In genomic region chr5:140141241-140141640, GRCh38 we compare ENCODE assay signal across 20 cellular contexts. TPM values are rescaled to one million over a fixed set of nuclear protein-coding genes. Genes with fewer than 3 reads are reported as not detected.
DNase-seq lines count a peak whose midpoint lies in the region; ATAC-seq and TF ChIP-seq lines count a peak whose summit lies in the region.
"Had no signal": no experiment of that assay in that cellular context is flagged by ENCODE, and none has a peak within 500 bp of the region (broad histone marks: within the 10 kb centered on the region; RNA-seq: fewer than 3 reads in every experiment).

No MANE protein-coding gene starts in this region.

- intact Hi-C loops in gastrocnemius medialis (cut with DNase I; ENCODE audit: low total_unique reads), result no loop called here

- no peaks in the 10 kb centered on the region for H3K36me3 ChIP-seq in gastrocnemius medialis
- H3K36me3 ChIP-seq: SJCRH30 had no signal

- TF ChIP-seq POLR2A in gastrocnemius medialis (IDR thresholded peaks at IDR 0.05), result no peak

- TF ChIP-seq CTCF in AG10803 (conservative IDR thresholded peaks at IDR 0.05; ENCODE audit: low read length) (no peak), LNCaP clone FGC (IDR thresholded peaks at IDR 0.05; ENCODE audit: control insufficient read depth, extremely low read depth, insufficient read depth) (no peak), fibroblast of pulmonary artery (IDR thresholded peaks at IDR 0.05; ENCODE audit: low read length, missing control alignments) (no peak), gastrocnemius medialis (IDR thresholded peaks at IDR 0.05 in 4 of 5, conservative IDR thresholded peaks at IDR 0.05 in 1 of 5) (no peak)

- peak; percentile 45 to 46 for ATAC-seq in gastrocnemius medialis
- ATAC-seq: activated CD8-positive, alpha-beta T cell treated with anti-CD3 and anti-CD28 coated beads for 36 hours had no signal

- H3K4me1 ChIP-seq in gastrocnemius medialis, result peaks cover 22 to 25% of the 10 kb centered on the region in 2 donors
- H3K4me1 ChIP-seq: SJCRH30 had no signal

- no peak overlapping the region for H3K27ac ChIP-seq in gastrocnemius medialis
- H3K27ac ChIP-seq: coronary artery, SJCRH30 had no signal

- no peaks in the 10 kb centered on the region for H3K9me3 ChIP-seq in gastrocnemius medialis
- H3K9me3 ChIP-seq: SJCRH30 had no signal

- H3K27me3 ChIP-seq in gastrocnemius medialis, result no peaks in the 10 kb centered on the region

- in situ Hi-C loops in gastrocnemius medialis (cut with MboI; ENCODE audit: low sequenced_read_pairs in 4 of 4), result no loop called here

- DNase-seq in AG10803 (ENCODE audit: low read depth) (peak; percentile 95), LNCaP clone FGC (ENCODE audit: low read depth) (peak; percentile 65), fibroblast of pulmonary artery (ENCODE audit: low read depth) (peak; percentile 49), gastrocnemius medialis (peak; percentile 32 to 55), epidermal melanocyte (ENCODE audit: insufficient read length, low spot score) (no peak), putamen (ENCODE audit: low spot score) (no peak), mucosa of gallbladder (ENCODE audit: low spot score) (no peak)
- DNase-seq: activated CD8-positive, alpha-beta T cell treated with anti-CD3 and anti-CD28 coated beads for 36 hours; activated T-cell treated with anti-CD3 and anti-CD28 coated beads, Interleukin-2, amount 50 U/mL, for 48 hours; C1 segment of cervical spinal cord; islet precursor cell; Karpas-422; NCI-H1417; NCI-H2171; NCI-H748 treated with DMSO at 0.1 percent for 48 hours; OCI-M1; SJCRH30; stimulated activated naive CD4-positive, alpha-beta T cell treated with Interleukin-2 at 50 U/mL for 16 hours; T-helper 2 cell had no signal

- H3K4me3 ChIP-seq in AG10803 (ENCODE audit: low read length) (no peak overlapping the region), LNCaP clone FGC (ENCODE audit: low read depth, low read length) (no peak overlapping the region), fibroblast of pulmonary artery (replicated peaks; ENCODE audit: low read depth, low read length) (no peak overlapping the region), gastrocnemius medialis (no peak overlapping the region)
- H3K4me3 ChIP-seq: coronary artery, SJCRH30 had no signal

RNA-seq across cellular contexts. Expression of gene IGIP, which starts 15.5 kb away (rescaled TPM):
- total RNA-seq in gastrocnemius medialis, result 10 to 100 TPM in 1 of 4 donors, 1 to 10 TPM in 3; 6.7 to 13.1 (median 8.2) TPM
- 17.6 TPM for total RNA-seq in mucosa of gallbladder

RNA-seq across cellular contexts. Expression of gene PURA, which starts 27.3 kb away (rescaled TPM):
- total RNA-seq in gastrocnemius medialis (10 to 100 TPM; 13.6 to 20.6 (median 16.5) TPM), mucosa of gallbladder (39.4 TPM)

RNA-seq across cellular contexts. Expression of gene CYSTM1, which starts 33.7 kb away (rescaled TPM):
- 100 to 1,000 TPM; 304 to 593 (median 336) TPM for total RNA-seq in gastrocnemius medialis
- total RNA-seq in mucosa of gallbladder, result 382 TPM

Comparison
In these comparisons a context has a peak if more than half of its experiments do, and no peak if none do; other contexts are left out.
1. DNase-seq: peak in AG10803 (single experiment), LNCaP clone FGC (single experiment), fibroblast of pulmonary artery (single experiment) and gastrocnemius medialis (2 of 2); none in epidermal melanocyte (single experiment), putamen (single experiment) and mucosa of gallbladder (single experiment).